Comparison of ENCODE assay signal across 1 cellular context in genomic region chr21:32390537-32391224, GRCh38. TPM values are rescaled to one million over a fixed set of nuclear protein-coding genes. Genes with fewer than 3 reads are reported as not detected.
"Had no signal": no experiment of that assay in that cellular context is flagged by ENCODE, and none has a peak within 500 bp of the region (broad histone marks: within the 10 kb centered on the region; RNA-seq: fewer than 3 reads in every experiment).

No MANE protein-coding gene starts in this region.

RNA-seq across cellular contexts. Expression of gene EVA1C, which starts 21.8 kb away (rescaled TPM):
- total RNA-seq: OCI-LY7 had no signal
